Comparison of ENCODE assay signal across 1 cellular context in the genomic region with DNA sequence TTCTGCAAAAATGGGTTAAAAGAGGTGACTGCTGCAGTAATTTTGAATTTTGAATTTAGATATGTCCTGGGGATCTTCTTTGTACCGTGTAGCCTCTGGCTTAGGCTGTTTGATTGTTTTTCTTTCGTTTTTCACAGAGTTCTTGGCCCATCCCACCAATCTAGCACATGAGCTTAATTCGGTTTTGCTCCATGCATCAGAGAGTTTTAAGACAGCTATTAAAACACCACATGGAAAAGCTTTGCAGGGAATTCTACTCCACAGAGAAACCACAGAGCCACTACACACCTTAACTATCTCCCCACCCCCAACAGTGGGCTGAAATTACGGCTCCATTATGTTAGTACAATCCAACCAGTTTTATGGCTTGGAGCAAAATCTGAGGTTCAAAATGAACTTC.
TF ChIP-seq lines count a peak whose summit lies in the region.

No MANE protein-coding gene starts in this region.

TF ChIP-seq in HEK293, 187 proteins besides CTCF, POLR2A, EP300 and RAD21 (continued from another document):
- no peak for TF ChIP-seq ZNF175 (tag by site-specific recombination; IDR thresholded peaks at IDR 0.05)
- no peak for TF ChIP-seq HOXC10 (CRISPR knock-in tag; IDR thresholded peaks at IDR 0.05)
- TF ChIP-seq KLF10 (tag by site-specific recombination; IDR thresholded peaks at IDR 0.05), result 0 out of 2 replicates have a peak, but pooled peaks have one; percentile 16
- TF ChIP-seq ZFP41 (tag by site-specific recombination; IDR thresholded peaks at IDR 0.05; ENCODE audit: borderline replicate concordance), result no peak
- TF ChIP-seq PRDM1 (tag by site-specific recombination; IDR thresholded peaks at IDR 0.05), result no peak
- TF ChIP-seq, protein P1, sequence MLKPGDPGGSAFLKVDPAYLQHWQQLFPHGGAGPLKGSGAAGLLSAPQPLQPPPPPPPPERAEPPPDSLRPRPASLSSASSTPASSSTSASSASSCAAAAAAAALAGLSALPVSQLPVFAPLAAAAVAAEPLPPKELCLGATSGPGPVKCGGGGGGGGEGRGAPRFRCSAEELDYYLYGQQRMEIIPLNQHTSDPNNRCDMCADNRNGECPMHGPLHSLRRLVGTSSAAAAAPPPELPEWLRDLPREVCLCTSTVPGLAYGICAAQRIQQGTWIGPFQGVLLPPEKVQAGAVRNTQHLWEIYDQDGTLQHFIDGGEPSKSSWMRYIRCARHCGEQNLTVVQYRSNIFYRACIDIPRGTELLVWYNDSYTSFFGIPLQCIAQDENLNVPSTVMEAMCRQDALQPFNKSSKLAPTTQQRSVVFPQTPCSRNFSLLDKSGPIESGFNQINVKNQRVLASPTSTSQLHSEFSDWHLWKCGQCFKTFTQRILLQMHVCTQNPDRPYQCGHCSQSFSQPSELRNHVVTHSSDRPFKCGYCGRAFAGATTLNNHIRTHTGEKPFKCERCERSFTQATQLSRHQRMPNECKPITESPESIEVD (tag by site-specific recombination; IDR thresholded peaks at IDR 0.05), result peak; percentile 76
- TF ChIP-seq ZNF302 (tag by site-specific recombination; IDR thresholded peaks at IDR 0.05; ENCODE audit: low read depth), result no peak
- no peak for TF ChIP-seq ZNF184 (tag by site-specific recombination; IDR thresholded peaks at IDR 0.05)
- TF ChIP-seq ZNF623 (tag by site-specific recombination; IDR thresholded peaks at IDR 0.05), result no peak
- no peak for TF ChIP-seq IKZF3 (tag by site-specific recombination; IDR thresholded peaks at IDR 0.05)
- no peak for TF ChIP-seq ZBTB21 (tag by site-specific recombination; IDR thresholded peaks at IDR 0.05)
- TF ChIP-seq ZNF747 (tag by site-specific recombination; IDR thresholded peaks at IDR 0.05), result no peak
- no peak for TF ChIP-seq SP7 (tag by site-specific recombination; IDR thresholded peaks at IDR 0.05)
- TF ChIP-seq, protein P2, sequence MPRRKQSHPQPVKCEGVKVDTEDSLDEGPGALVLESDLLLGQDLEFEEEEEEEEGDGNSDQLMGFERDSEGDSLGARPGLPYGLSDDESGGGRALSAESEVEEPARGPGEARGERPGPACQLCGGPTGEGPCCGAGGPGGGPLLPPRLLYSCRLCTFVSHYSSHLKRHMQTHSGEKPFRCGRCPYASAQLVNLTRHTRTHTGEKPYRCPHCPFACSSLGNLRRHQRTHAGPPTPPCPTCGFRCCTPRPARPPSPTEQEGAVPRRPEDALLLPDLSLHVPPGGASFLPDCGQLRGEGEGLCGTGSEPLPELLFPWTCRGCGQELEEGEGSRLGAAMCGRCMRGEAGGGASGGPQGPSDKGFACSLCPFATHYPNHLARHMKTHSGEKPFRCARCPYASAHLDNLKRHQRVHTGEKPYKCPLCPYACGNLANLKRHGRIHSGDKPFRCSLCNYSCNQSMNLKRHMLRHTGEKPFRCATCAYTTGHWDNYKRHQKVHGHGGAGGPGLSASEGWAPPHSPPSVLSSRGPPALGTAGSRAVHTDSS (tag by site-specific recombination; IDR thresholded peaks at IDR 0.05), result no peak
- TF ChIP-seq, protein P3, sequence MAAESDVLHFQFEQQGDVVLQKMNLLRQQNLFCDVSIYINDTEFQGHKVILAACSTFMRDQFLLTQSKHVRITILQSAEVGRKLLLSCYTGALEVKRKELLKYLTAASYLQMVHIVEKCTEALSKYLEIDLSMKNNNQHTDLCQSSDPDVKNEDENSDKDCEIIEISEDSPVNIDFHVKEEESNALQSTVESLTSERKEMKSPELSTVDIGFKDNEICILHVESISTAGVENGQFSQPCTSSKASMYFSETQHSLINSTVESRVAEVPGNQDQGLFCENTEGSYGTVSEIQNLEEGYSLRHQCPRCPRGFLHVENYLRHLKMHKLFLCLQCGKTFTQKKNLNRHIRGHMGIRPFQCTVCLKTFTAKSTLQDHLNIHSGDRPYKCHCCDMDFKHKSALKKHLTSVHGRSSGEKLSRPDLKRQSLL (tag by site-specific recombination; IDR thresholded peaks at IDR 0.05), result 0 out of 2 replicates have a peak, but pooled peaks have one; percentile 8
- 0 out of 2 replicates have a peak, but pooled peaks have one; percentile 13 for TF ChIP-seq OSR2 (tag by site-specific recombination; IDR thresholded peaks at IDR 0.05)
- TF ChIP-seq, protein P4, sequence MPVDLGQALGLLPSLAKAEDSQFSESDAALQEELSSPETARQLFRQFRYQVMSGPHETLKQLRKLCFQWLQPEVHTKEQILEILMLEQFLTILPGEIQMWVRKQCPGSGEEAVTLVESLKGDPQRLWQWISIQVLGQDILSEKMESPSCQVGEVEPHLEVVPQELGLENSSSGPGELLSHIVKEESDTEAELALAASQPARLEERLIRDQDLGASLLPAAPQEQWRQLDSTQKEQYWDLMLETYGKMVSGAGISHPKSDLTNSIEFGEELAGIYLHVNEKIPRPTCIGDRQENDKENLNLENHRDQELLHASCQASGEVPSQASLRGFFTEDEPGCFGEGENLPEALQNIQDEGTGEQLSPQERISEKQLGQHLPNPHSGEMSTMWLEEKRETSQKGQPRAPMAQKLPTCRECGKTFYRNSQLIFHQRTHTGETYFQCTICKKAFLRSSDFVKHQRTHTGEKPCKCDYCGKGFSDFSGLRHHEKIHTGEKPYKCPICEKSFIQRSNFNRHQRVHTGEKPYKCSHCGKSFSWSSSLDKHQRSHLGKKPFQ (tag by site-specific recombination; IDR thresholded peaks at IDR 0.05), result peak; percentile 71; the same call in 1 of the 2 replicates
- TF ChIP-seq, protein P5, sequence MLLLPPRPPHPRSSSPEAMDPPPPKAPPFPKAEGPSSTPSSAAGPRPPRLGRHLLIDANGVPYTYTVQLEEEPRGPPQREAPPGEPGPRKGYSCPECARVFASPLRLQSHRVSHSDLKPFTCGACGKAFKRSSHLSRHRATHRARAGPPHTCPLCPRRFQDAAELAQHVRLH (tag by site-specific recombination; IDR thresholded peaks at IDR 0.05), result no peak
- TF ChIP-seq, protein P6, sequence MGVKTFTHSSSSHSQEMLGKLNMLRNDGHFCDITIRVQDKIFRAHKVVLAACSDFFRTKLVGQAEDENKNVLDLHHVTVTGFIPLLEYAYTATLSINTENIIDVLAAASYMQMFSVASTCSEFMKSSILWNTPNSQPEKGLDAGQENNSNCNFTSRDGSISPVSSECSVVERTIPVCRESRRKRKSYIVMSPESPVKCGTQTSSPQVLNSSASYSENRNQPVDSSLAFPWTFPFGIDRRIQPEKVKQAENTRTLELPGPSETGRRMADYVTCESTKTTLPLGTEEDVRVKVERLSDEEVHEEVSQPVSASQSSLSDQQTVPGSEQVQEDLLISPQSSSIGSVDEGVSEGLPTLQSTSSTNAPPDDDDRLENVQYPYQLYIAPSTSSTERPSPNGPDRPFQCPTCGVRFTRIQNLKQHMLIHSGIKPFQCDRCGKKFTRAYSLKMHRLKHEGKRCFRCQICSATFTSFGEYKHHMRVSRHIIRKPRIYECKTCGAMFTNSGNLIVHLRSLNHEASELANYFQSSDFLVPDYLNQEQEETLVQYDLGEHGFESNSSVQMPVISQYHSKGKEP (tag by site-specific recombination; IDR thresholded peaks at IDR 0.05), result peak; percentile 97
- no peak for TF ChIP-seq ZFP69B (tag by site-specific recombination; IDR thresholded peaks at IDR 0.05)
TF ChIP-seq in HEK293: peak in this region for 8.
